ENCODE assay signal across 23 cellular contexts in the genomic region with DNA sequence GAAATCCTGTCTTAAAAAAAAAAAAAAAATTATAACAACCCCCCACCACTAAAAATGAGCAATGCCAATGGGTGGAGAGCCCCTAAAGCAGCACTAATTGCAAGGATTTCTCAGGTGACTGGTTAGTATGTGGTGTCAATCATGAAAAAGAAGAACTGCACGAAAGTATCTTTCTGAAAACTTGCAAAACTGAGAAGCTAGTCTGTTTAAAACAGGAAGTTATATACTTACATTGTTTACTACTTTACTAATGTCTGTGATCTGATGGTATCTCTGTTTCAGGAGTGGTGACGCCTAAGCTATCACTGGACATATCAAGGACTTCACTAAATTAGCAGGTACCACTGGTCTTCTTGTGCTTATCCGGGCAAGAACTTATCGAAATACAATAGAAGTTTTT. TPM values are rescaled to one million over a fixed set of nuclear protein-coding genes. Genes with fewer than 3 reads are reported as not detected.
DNase-seq lines count a peak whose midpoint lies in the region; ATAC-seq, FAIRE-seq and TF ChIP-seq lines count a peak whose summit lies in the region.
"Had no signal": no experiment of that assay in that cellular context is flagged by ENCODE, and none has a peak within 500 bp of the region (broad histone marks: within the 10 kb centered on the region; RNA-seq: fewer than 3 reads in every experiment).

A gene (plus strand): TSS at position 341 of the 400 bp plus-strand sequence. CDS start 22,699 bp downstream, outside the sequence.

- WGBS in gastroesophageal sphincter (ENCODE audit: low coverage in 1 of 2), 2 donors = 87 to 97% methylated on average over 4 of the region's 4 CpGs

- FAIRE-seq in GM12891 (lab: Jason Lieb, UNC) = no peak
- FAIRE-seq: astrocyte, endometrium had no signal

- H3K4me3 ChIP-seq in PC-3 (ENCODE audit: low read length) (no peak within 1 kb of the TSS), gastroesophageal sphincter (no peak within 1 kb of the TSS)
- H3K4me3 ChIP-seq: GM23338, lung had no signal

- H3K4me3 Mint-ChIP-seq in IgD-negative memory B cell (peak within 1 kb of the TSS in 3 of 4 donors; percentile 3 to 69 (median 19)), type B pancreatic cell (no peak within 1 kb of the TSS), endothelial cell (ENCODE audit: unreplicated experiment) (no peak within 1 kb of the TSS)
- peak within 1 kb of the TSS; percentile 29 for H3K4me3 Mint-ChIP-seq in natural killer cell treated with Interleukin-12 subunit alpha and Interleukin-12 subunit beta and Interleukin-15 and Interleukin-18, amount 100 ng/mL, for 72 hours
- H3K4me3 Mint-ChIP-seq: GM23338 had no signal

- TF ChIP-seq POLR2A in GM12891 (IDR thresholded peaks at IDR 0.05; ENCODE audit: low read depth, low read length) (no peak), gastroesophageal sphincter (IDR thresholded peaks at IDR 0.05) (no peak)

- no peak within 1 kb of the TSS for H3K9ac ChIP-seq in PC-3 (ENCODE audit: low read length)
- H3K9ac ChIP-seq: parathyroid adenoma had no signal

- ATAC-seq in PC-3 (no peak), gastroesophageal sphincter (no peak)
- ATAC-seq in natural killer cell treated with Interleukin-12 subunit alpha and Interleukin-12 subunit beta and Interleukin-15 and Interleukin-18, amount 100 ng/mL, for 72 hours = no peak
- ATAC-seq: GM23338; naive thymus-derived CD8-positive, alpha-beta T cell; Panc1 had no signal

- H3K27ac Mint-ChIP-seq in IgD-negative memory B cell (peak within 1 kb of the TSS in 1 of 3 donors; percentile 8), type B pancreatic cell (no peak within 1 kb of the TSS), endothelial cell (ENCODE audit: unreplicated experiment) (no peak within 1 kb of the TSS)
- peak within 1 kb of the TSS in 1 of 2 donors; percentile 40 for H3K27ac Mint-ChIP-seq in natural killer cell treated with Interleukin-12 subunit alpha and Interleukin-12 subunit beta and Interleukin-15 and Interleukin-18, amount 100 ng/mL, for 72 hours
- H3K27ac Mint-ChIP-seq: GM23338; naive thymus-derived CD8-positive, alpha-beta T cell had no signal

- H3K9me3 Mint-ChIP-seq in IgD-negative memory B cell (no peaks in the 10 kb centered on the region), type B pancreatic cell (no peaks in the 10 kb centered on the region), endothelial cell (ENCODE audit: unreplicated experiment) (no peaks in the 10 kb centered on the region)
- no peaks in the 10 kb centered on the region for H3K9me3 Mint-ChIP-seq in natural killer cell treated with Interleukin-12 subunit alpha and Interleukin-12 subunit beta and Interleukin-15 and Interleukin-18, amount 100 ng/mL, for 72 hours
- H3K9me3 Mint-ChIP-seq: GM23338; naive thymus-derived CD8-positive, alpha-beta T cell had no signal

- TF ChIP-seq CTCF in PC-3 (conservative IDR thresholded peaks at IDR 0.05; ENCODE audit: low read depth, low read length) = no peak
- TF ChIP-seq CTCF in gastroesophageal sphincter (IDR thresholded peaks at IDR 0.05) = no peak
- TF ChIP-seq CTCF in type B pancreatic cell (conservative IDR thresholded peaks at IDR 0.05) = no peak
- TF ChIP-seq CTCF in endothelial cell (IDR thresholded peaks at IDR 0.05; ENCODE audit: unreplicated experiment) = no peak

- no peaks in the 10 kb centered on the region for H3K79me2 ChIP-seq in PC-3 (ENCODE audit: low read length)
- H3K79me2 ChIP-seq: parathyroid adenoma had no signal

- no peaks in the 10 kb centered on the region for H3F3A ChIP-seq in PC-3 (ENCODE audit: low read length, unreplicated experiment)

- no peaks in the 10 kb centered on the region for H4K20me1 ChIP-seq in PC-3 (ENCODE audit: low read length)

- CTCF ChIA-PET in PC-3 (lab: Charles Lee) = no interaction called here

- peaks cover 27% of the 10 kb centered on the region for H3K4me1 ChIP-seq in PC-3 (ENCODE audit: insufficient read depth, low read length)
- H3K4me1 ChIP-seq in gastroesophageal sphincter = no peaks in the 10 kb centered on the region
- H3K4me1 ChIP-seq: Caco-2, parathyroid adenoma had no signal

- H3K27me3 ChIP-seq in PC-3 (ENCODE audit: low read length) (no peaks in the 10 kb centered on the region), gastroesophageal sphincter (no peaks in the 10 kb centered on the region)

- intact Hi-C loops in PC-3 (cut with micrococcal nuclease) = no loop called here

- H3K4me2 ChIP-seq in PC-3 (ENCODE audit: low read length) = peak within 1 kb of the TSS; percentile 33; the same call in 1 of the 2 replicates
- H3K4me2 ChIP-seq: GM23338 had no signal

- H3K9me3 ChIP-seq in PC-3 (ENCODE audit: low read length) (no peaks in the 10 kb centered on the region), gastroesophageal sphincter (no peaks in the 10 kb centered on the region)
- H3K9me3 ChIP-seq: Caco-2 had no signal

- H3K36me3 Mint-ChIP-seq in IgD-negative memory B cell = no peaks in the 10 kb centered on the region
- no peaks in the 10 kb centered on the region for H3K36me3 Mint-ChIP-seq in natural killer cell treated with Interleukin-12 subunit alpha and Interleukin-12 subunit beta and Interleukin-15 and Interleukin-18, amount 100 ng/mL, for 72 hours
- H3K36me3 Mint-ChIP-seq in type B pancreatic cell = no peaks in the 10 kb centered on the region
- H3K36me3 Mint-ChIP-seq in endothelial cell (ENCODE audit: low read depth, unreplicated experiment) = no peaks in the 10 kb centered on the region
- H3K36me3 Mint-ChIP-seq: naive thymus-derived CD8-positive, alpha-beta T cell had no signal

- 0 out of 2 replicates have a peak within 1 kb of the TSS, but pooled peaks have one; percentile 8 for H2AFZ ChIP-seq in PC-3 (ENCODE audit: low read length)
- H2AFZ ChIP-seq: GM23338, parathyroid adenoma had no signal

- TF ChIP-seq EP300 in gastroesophageal sphincter (IDR thresholded peaks at IDR 0.05) = no peak

- H3K36me3 ChIP-seq in PC-3 (ENCODE audit: low read depth, low read length) (no peaks in the 10 kb centered on the region), gastroesophageal sphincter (no peaks in the 10 kb centered on the region)

- no TSS peak for BruUV-seq in PC-3 (replicated peaks; lab: Mats Ljungman, UMichigan)

- H3K27me3 Mint-ChIP-seq in IgD-negative memory B cell (no peaks in the 10 kb centered on the region), type B pancreatic cell (peaks cover 38% of the 10 kb centered on the region), endothelial cell (ENCODE audit: unreplicated experiment) (no peaks in the 10 kb centered on the region)
- H3K27me3 Mint-ChIP-seq in natural killer cell treated with Interleukin-12 subunit alpha and Interleukin-12 subunit beta and Interleukin-15 and Interleukin-18, amount 100 ng/mL, for 72 hours = no peaks in the 10 kb centered on the region

- H3K27ac ChIP-seq in PC-3 (ENCODE audit: low read length) (no peak within 1 kb of the TSS), gastroesophageal sphincter (no peak within 1 kb of the TSS)
- H3K27ac ChIP-seq: parathyroid adenoma had no signal

- DNase-seq in GM12891 (ENCODE audit: insufficient read length, low spot score) (no peak), PC-3 (no peak), type B pancreatic cell (ENCODE audit: extremely low spot score, unreplicated experiment) (no peak), endothelial cell (ENCODE audit: low spot score) (no peak)
- DNase-seq in natural killer cell treated with Interleukin-12 subunit alpha and Interleukin-12 subunit beta and Interleukin-15 and Interleukin-18, amount 100 ng/mL, for 72 hours (ENCODE audit: low spot score) = no peak
- DNase-seq: activated CD4-positive, alpha-beta T cell treated with anti-CD3 and anti-CD28 coated beads for 4 hours; activated naive CD4-positive, alpha-beta T cell treated with Interleukin-2 at 50 U/mL for 16 hours; activated T-cell treated with anti-CD3 and anti-CD28 coated beads for 4 hours; Caco-2; EL; islet precursor cell; naive thymus-derived CD8-positive, alpha-beta T cell; NCI-H524; stimulated activated CD4-positive, alpha-beta T cell treated with anti-CD3 and anti-CD28 coated beads, Interleukin-1b, Interleukin-23, amount 100 ng/mL, for 48 hours had no signal

- POLR2A ChIA-PET in PC-3 (lab: Charles Lee; ENCODE audit: unreplicated experiment) = no interaction called here

- H3K9me2 ChIP-seq in PC-3 (replicated peaks; ENCODE audit: low read length) = no peaks in the 10 kb centered on the region

- H3K4me1 Mint-ChIP-seq in IgD-negative memory B cell (peaks cover 5 to 10% (median 10%) of the 10 kb centered on the region in 3 donors), type B pancreatic cell (ENCODE audit: unreplicated experiment) (no peaks in the 10 kb centered on the region), endothelial cell (ENCODE audit: unreplicated experiment) (peaks cover 10% of the 10 kb centered on the region)
- peaks cover 16 to 22% of the 10 kb centered on the region in 2 donors for H3K4me1 Mint-ChIP-seq in natural killer cell treated with Interleukin-12 subunit alpha and Interleukin-12 subunit beta and Interleukin-15 and Interleukin-18, amount 100 ng/mL, for 72 hours (ENCODE audit: low read depth in 2 of 2)

TF ChIP-seq in GM12891, 5 proteins besides CTCF, POLR2A, EP300 and RAD21:
- TF ChIP-seq TAF1 (IDR thresholded peaks at IDR 0.05; ENCODE audit: low read depth, low read length) (no peak), SPI1 (IDR thresholded peaks at IDR 0.05; ENCODE audit: low read depth, low read length) (peak; percentile 74)

RNA-seq across cellular contexts. Expression of the gene that starts here (rescaled TPM):
- polyA plus RNA-seq in GM12891 (2012; ENCODE audit: low read depth, missing spikeins) = 0.41 TPM
- 0.15 TPM for polyA plus RNA-seq in IgD-negative memory B cell
- total RNA-seq in PC-3 (2014; rRNA removed) = 0.22 TPM in 1 of 2 replicates, not detected in the other
- 1 to 10 TPM in 1 of 2 donors, under 1 TPM in 1; 0.55 to 4.3 TPM for total RNA-seq in natural killer cell treated with Interleukin-12 subunit alpha and Interleukin-12 subunit beta and Interleukin-15 and Interleukin-18, amount 100 ng/mL, for 72 hours
- total RNA-seq in gastroesophageal sphincter = not detected
- total RNA-seq in type B pancreatic cell (ENCODE audit: low replicate concordance) = 0.14 TPM in 1 of 2 replicates, not detected in the other
- total RNA-seq in endothelial cell (ENCODE audit: unreplicated experiment) = not detected
- total RNA-seq: astrocyte; GM23338; naive thymus-derived CD8-positive, alpha-beta T cell; urinary bladder had no signal
- polyA plus RNA-seq: GM23338; naive thymus-derived CD8-positive, alpha-beta T cell; urinary bladder had no signal

Comparison
In these comparisons a context has a peak if more than half of its experiments do, and no peak if none do; other contexts are left out.
1. H3K4me3 Mint-ChIP-seq: peak in IgD-negative memory B cell (3 of 4) and natural killer cell treated with Interleukin-12 subunit alpha and Interleukin-12 subunit beta and Interleukin-15 and Interleukin-18, amount 100 ng/mL, for 72 hours (single experiment); none in type B pancreatic cell (single experiment) and endothelial cell (single experiment).